Comparison of ENCODE assay signal across 31 cellular contexts in genomic region chr6:159913862-159914564, GRCh38. TPM values are rescaled to one million over a fixed set of nuclear protein-coding genes. Genes with fewer than 3 reads are reported as not detected.
DNase-seq lines count a peak whose midpoint lies in the region; ATAC-seq and FAIRE-seq lines count a peak whose summit lies in the region.
"Had no signal": no experiment of that assay in that cellular context is flagged by ENCODE, and none has a peak within 500 bp of the region (broad histone marks: within the 10 kb centered on the region; RNA-seq: fewer than 3 reads in every experiment).

No MANE protein-coding gene starts in this region.

- H3K36me3 Mint-ChIP-seq in activated T-helper 17 cell treated with anti-CD3 and anti-CD28 coated beads, Interleukin-2, amount 50 U/mL, for 72 hours (ENCODE audit: low read depth) = no peaks in the 10 kb centered on the region
- H3K36me3 Mint-ChIP-seq: activated naive CD8-positive, alpha-beta T cell; type B pancreatic cell had no signal

- H3K9me3 ChIP-seq in SJCRH30 (replicated peaks) = no peaks in the 10 kb centered on the region
- H3K9me3 ChIP-seq: ascending aorta, Caco-2 had no signal

- FAIRE-seq in GM18507 (lab: Jason Lieb, UNC) = peak; percentile 76
- peak; percentile 61 for FAIRE-seq in GM19239 (lab: Jason Lieb, UNC)
- FAIRE-seq: keratinocyte, small intestine had no signal

- no peaks in the 10 kb centered on the region for H3K4me1 ChIP-seq in SJCRH30
- H3K4me1 ChIP-seq: ascending aorta, Caco-2 had no signal

- DNase-seq in GM18507 (ENCODE audit: extremely low spot score, insufficient read length, low read depth) (no peak), GM19239 (ENCODE audit: insufficient read length, low spot score) (no peak), RPMI8226 (no peak), SJCRH30 (no peak)
- DNase-seq: activated CD4-positive, alpha-beta T cell treated with anti-CD3 and anti-CD28 coated beads for 48 hours; activated T-cell treated with anti-CD3 and anti-CD28 coated beads, Interleukin-2, amount 50 U/mL, for 72 hours; C1 segment of cervical spinal cord; Caco-2; cortex of kidney; DMS79; effector memory CD8-positive, alpha-beta T cell; erythroblast; GDM1; H7; left ventricle myocardium superior; NCI-H1092 treated with DMSO at 0.1 percent for 48 hours; NCI-H187; NCI-H2171; NCI-H510A; small intestine; substantia nigra had no signal

- H3K27me3 ChIP-seq in SJCRH30 = peaks cover 15% of the 10 kb centered on the region; the same call in 1 of the 2 replicates
- H3K27me3 ChIP-seq: ascending aorta, cardiac muscle cell had no signal

- H3K27me3 Mint-ChIP-seq in activated T-helper 17 cell treated with anti-CD3 and anti-CD28 coated beads, Interleukin-2, amount 50 U/mL, for 72 hours = peaks cover 25% of the 10 kb centered on the region

- H3K27ac ChIP-seq in SJCRH30 = no peak overlapping the region
- H3K27ac ChIP-seq: ascending aorta, cardiac muscle cell had no signal

- H3K4me3 ChIP-seq in SJCRH30 = no peak overlapping the region
- H3K4me3 ChIP-seq: ascending aorta, cardiac muscle cell had no signal

- ATAC-seq in HG02885 (IDR thresholded peaks at IDR 0.05; ENCODE audit: poor library complexity, unreplicated experiment) (peak; percentile 46), GM18517 (IDR thresholded peaks at IDR 0.05; ENCODE audit: unreplicated experiment) (no peak)
- ATAC-seq in activated T-helper 17 cell treated with anti-CD3 and anti-CD28 coated beads, Interleukin-2, amount 50 U/mL, for 72 hours (replicated peaks) = peak; percentile 80
- ATAC-seq: activated T-cell treated with anti-CD3 and anti-CD28 coated beads, Interleukin-2, amount 50 U/mL, for 72 hours; effector memory CD8-positive, alpha-beta T cell; left ventricle myocardium superior had no signal

- H3K4me3 Mint-ChIP-seq in activated T-helper 17 cell treated with anti-CD3 and anti-CD28 coated beads, Interleukin-2, amount 50 U/mL, for 72 hours = peak overlapping the region; percentile 48
- H3K4me3 Mint-ChIP-seq: activated naive CD8-positive, alpha-beta T cell; activated T-cell treated with anti-CD3 and anti-CD28 coated beads, Interleukin-2, amount 50 U/mL, for 72 hours; effector memory CD8-positive, alpha-beta T cell; type B pancreatic cell had no signal

- H3K27ac Mint-ChIP-seq in activated T-helper 17 cell treated with anti-CD3 and anti-CD28 coated beads, Interleukin-2, amount 50 U/mL, for 72 hours = peak overlapping the region; percentile 70
- H3K27ac Mint-ChIP-seq: activated naive CD8-positive, alpha-beta T cell; activated T-cell treated with anti-CD3 and anti-CD28 coated beads, Interleukin-2, amount 50 U/mL, for 72 hours; effector memory CD8-positive, alpha-beta T cell; type B pancreatic cell had no signal

- H3K4me1 Mint-ChIP-seq in activated T-helper 17 cell treated with anti-CD3 and anti-CD28 coated beads, Interleukin-2, amount 50 U/mL, for 72 hours = peaks cover 6% of the 10 kb centered on the region

- no peaks in the 10 kb centered on the region for H3K9me3 Mint-ChIP-seq in activated T-helper 17 cell treated with anti-CD3 and anti-CD28 coated beads, Interleukin-2, amount 50 U/mL, for 72 hours
- H3K9me3 Mint-ChIP-seq: effector memory CD8-positive, alpha-beta T cell had no signal

- H3K36me3 ChIP-seq in SJCRH30 = no peaks in the 10 kb centered on the region
- H3K36me3 ChIP-seq: ascending aorta, cardiac muscle cell had no signal

RNA-seq across cellular contexts. Expression of gene MAS1, which starts 23.2 kb away (rescaled TPM):
- total RNA-seq in activated T-helper 17 cell treated with anti-CD3 and anti-CD28 coated beads, Interleukin-2, amount 50 U/mL, for 72 hours = not detected
- 0.04 TPM in 1 of 2 replicates, not detected in the other for total RNA-seq in SJCRH30 (2014; rRNA removed; shearing (Covaris generic))
- total RNA-seq: activated T-cell treated with anti-CD3 and anti-CD28 coated beads, Interleukin-2, amount 50 U/mL, for 72 hours; ascending aorta; Caco-2; cardiac muscle cell; H7; HT-29; left ventricle myocardium superior; renal cortical epithelial cell had no signal

RNA-seq across cellular contexts. Expression of gene IGF2R, which starts 54.9 kb away (rescaled TPM):
- total RNA-seq in activated T-helper 17 cell treated with anti-CD3 and anti-CD28 coated beads, Interleukin-2, amount 50 U/mL, for 72 hours = 10 to 100 TPM; 68.2 to 82.2 TPM
- 109 and 112 TPM in 2 replicates for total RNA-seq in SJCRH30 (2014; rRNA removed; shearing (Covaris generic))
